In the genomic region with DNA sequence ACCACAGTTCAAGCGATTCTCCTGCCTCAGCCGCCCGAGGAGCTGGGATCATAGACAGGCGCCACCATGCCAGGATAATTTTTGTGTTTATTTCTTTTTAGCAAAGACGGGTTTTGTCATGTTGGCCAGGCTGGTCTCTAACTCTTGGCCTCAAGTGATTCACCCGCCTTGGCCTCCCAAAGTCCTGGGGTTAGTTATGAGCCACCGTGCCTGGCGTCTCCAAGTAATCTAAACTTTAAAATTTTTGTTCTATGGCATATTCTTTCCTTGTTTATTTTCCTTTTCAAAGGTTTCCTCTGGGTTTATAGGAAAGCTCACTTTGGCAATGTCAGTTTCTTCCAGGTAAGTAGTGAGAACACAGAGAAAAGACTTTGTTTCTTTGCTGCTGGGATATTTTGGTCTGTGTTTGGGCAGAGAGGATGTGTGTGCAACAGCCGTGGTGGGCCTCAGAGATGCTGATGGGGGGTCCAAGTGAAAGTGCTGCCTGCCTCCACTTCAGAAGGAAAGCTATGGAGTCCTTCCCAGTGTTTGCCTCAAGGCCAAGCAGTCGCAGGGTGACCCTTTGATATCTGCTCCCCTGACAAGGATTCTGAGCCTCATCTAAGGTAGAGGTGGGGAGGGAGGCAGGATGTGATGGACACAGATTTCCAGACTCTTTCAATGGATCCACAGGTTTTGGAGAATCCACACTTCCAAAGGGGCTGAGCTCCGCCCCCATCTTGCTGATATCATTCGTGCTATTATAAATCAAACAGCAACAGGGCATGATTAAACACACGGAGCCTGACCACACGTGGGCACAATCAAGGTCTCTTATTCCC, we compare ENCODE assay signal across 12 cellular contexts. TPM values are rescaled to one million over a fixed set of nuclear protein-coding genes. Genes with fewer than 3 reads are reported as not detected.
A peak's percentile ranks its signal among the peaks of the same experiment; 100 is the strongest.
DNase-seq lines count a peak whose midpoint lies in the region; ATAC-seq and TF ChIP-seq lines count a peak whose summit lies in the region.
"Had no signal": no experiment of that assay in that cellular context is flagged by ENCODE, and none has a peak within 500 bp of the region (broad histone marks: within the 10 kb centered on the region; RNA-seq: fewer than 3 reads in every experiment).

No MANE protein-coding gene starts in this region.

- no peaks in the 10 kb centered on the region for H3K9me3 ChIP-seq in lower lobe of right lung
- H3K9me3 ChIP-seq: vagina had no signal

- POLR2A ChIA-PET in AG04449 (lab: Yijun Ruan, JAX), result no interaction called here

- CTCF ChIA-PET in AG04449 (lab: Yijun Ruan, JAX), result interaction anchor here (0.7 to 8.0 kb wide), 9 partner anchors 12 to 62 kb away, joined by 3 to 61 read pairs (median 8); no protein-coding TSS in a partner anchor

- no peaks in the 10 kb centered on the region for H3K36me3 ChIP-seq in lower lobe of right lung
- H3K36me3 ChIP-seq: vagina had no signal

- H3K27ac ChIP-seq in lower lobe of right lung, result no peak overlapping the region

- peak overlapping the region; percentile 67 for H3K4me3 ChIP-seq in AG04449 (ENCODE audit: low read depth, low read length)
- peak overlapping the region; percentile 64 for H3K4me3 ChIP-seq in astrocyte of the cerebellum (ENCODE audit: low read depth, low read length)
- peak overlapping the region; percentile 75 for H3K4me3 ChIP-seq in lower lobe of right lung

- intact Hi-C loops in lower lobe of right lung (cut with DNase I), result no loop called here

- no peaks in the 10 kb centered on the region for H3K27me3 ChIP-seq in lower lobe of right lung (ENCODE audit: low read depth)
- H3K27me3 ChIP-seq: vagina had no signal

- in situ Hi-C loops in astrocyte of the cerebellum (cut with HindIII; ENCODE audit: low sequenced_read_pairs), result no loop called here

- TF ChIP-seq CTCF in AG04449 (IDR thresholded peaks at IDR 0.05; ENCODE audit: insufficient read depth, low read length, missing control alignments) (no peak), astrocyte of the cerebellum (IDR thresholded peaks at IDR 0.05; ENCODE audit: low read depth, low read length, missing control alignments) (no peak), lower lobe of right lung (IDR thresholded peaks at IDR 0.05) (no peak)

- DNase-seq in AG04449 (ENCODE audit: low read depth, low spot score) (no peak), EL (peak; percentile 43), astrocyte of the cerebellum (ENCODE audit: low read depth) (no peak), lower lobe of right lung (no peak), NCI-H524 treated with DMSO at 0.1 percent for 48 hours (lab: John Stamatoyannopoulos, UW) (no peak), medulla oblongata (ENCODE audit: extremely low spot score) (no peak), AG08395 (ENCODE audit: low spot score) (no peak)
- DNase-seq: aorta, hypothalamus had no signal

- peaks cover 33% of the 10 kb centered on the region for H3K4me1 ChIP-seq in lower lobe of right lung

- ATAC-seq in lower lobe of right lung, result no peak
- no peak for ATAC-seq in HG03095 (IDR thresholded peaks at IDR 0.05; ENCODE audit: unreplicated experiment)
- ATAC-seq: activated CD4-positive, CD25-positive, alpha-beta regulatory T cell treated with anti-CD3 and anti-CD28 coated beads, Interleukin-2, amount 50 U/mL, for 24 hours had no signal

RNA-seq across cellular contexts. Expression of a gene that starts 2.3 kb away (rescaled TPM):
- total RNA-seq in lower lobe of right lung, result 38.3 TPM

RNA-seq across cellular contexts. Expression of a gene that starts 36.1 kb away (rescaled TPM):
- not detected for total RNA-seq in lower lobe of right lung
